Comparison of ENCODE assay signal across 8 cellular contexts in the genomic region with DNA sequence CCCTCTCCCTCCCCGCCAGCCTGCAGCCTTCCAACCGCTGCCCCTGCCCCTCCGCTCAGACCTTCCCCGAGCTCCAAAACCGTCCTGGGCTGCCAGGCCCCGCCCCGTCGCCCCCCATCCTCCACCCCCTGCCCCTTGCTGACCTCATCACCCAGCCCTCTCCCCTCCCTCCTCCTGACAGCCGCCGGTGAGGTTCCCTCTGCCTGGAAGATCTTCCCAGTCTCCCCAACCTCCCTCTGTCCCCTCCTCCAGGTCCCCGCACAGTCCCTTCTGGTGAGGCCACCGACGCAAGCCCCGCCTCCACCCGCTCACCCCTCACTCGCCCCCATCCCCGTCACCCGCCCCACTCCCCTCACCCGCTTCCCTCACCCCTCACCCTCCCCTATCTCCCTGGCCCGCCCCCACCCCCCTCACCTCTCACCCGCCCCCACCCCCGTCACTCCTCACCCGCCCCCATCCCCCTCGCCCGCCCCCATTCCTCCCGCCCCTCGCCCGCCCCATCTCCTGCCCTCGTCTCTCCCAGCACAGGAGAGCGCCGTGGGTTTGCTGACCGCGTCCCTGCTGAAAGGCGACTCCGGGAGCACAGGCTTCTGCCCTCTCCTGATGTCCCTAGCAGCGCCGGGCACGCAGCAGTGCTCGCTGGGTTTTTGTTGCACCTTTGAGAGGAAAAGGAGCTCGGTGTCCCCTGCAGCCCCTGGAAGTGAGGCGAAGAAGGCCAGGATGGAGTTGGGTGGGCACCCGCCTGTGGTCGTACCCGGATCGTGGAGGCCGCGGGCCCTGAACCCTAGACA. TPM values are rescaled to one million over a fixed set of nuclear protein-coding genes. Genes with fewer than 3 reads are reported as not detected.
DNase-seq lines count a peak whose midpoint lies in the region; ATAC-seq and FAIRE-seq lines count a peak whose summit lies in the region.

No MANE protein-coding gene starts in this region.

- DNase-seq in NCI-H1417 (lab: John Stamatoyannopoulos, UW), result peak; percentile 19 to 69 (median 60)
- DNase-seq in NCI-H1417 treated with DMSO at 0.1 percent for 48 hours (lab: John Stamatoyannopoulos, UW), result no peak
- DNase-seq in MG63, result peak; percentile 26
- peak; percentile 59 for DNase-seq in activated naive CD4-positive, alpha-beta T cell treated with anti-CD3 and anti-CD28 coated beads, Interleukin-2, amount 10 ng/mL, durations not matched to agents 7 days and 5 days
- peak; percentile 88 for DNase-seq in iPS DF 19.7 (ENCODE audit: low read depth, low spot score)
- no peak for DNase-seq in small intestine

- H3K9me3 Mint-ChIP-seq in activated naive CD4-positive, alpha-beta T cell treated with anti-CD3 and anti-CD28 coated beads, Interleukin-2, amount 10 ng/mL, durations not matched to agents 7 days and 5 days, result no peaks in the 10 kb centered on the region

- no peaks in the 10 kb centered on the region for H3K36me3 Mint-ChIP-seq in activated naive CD4-positive, alpha-beta T cell treated with anti-CD3 and anti-CD28 coated beads, Interleukin-2, amount 10 ng/mL, durations not matched to agents 7 days and 5 days

- no peak overlapping the region for H3K27ac ChIP-seq in small intestine (ENCODE audit: low read depth in 1 of 2, low read length in 1 of 2)

- no peak overlapping the region for H3K27ac Mint-ChIP-seq in activated naive CD4-positive, alpha-beta T cell treated with anti-CD3 and anti-CD28 coated beads, Interleukin-2, amount 10 ng/mL, durations not matched to agents 7 days and 5 days

- WGBS in small intestine, 3 donors, result 2 to 4% (median 2%) methylated on average over 31 to 47 of the region's 47 CpGs

- peak overlapping the region; percentile 70 for H3K4me3 Mint-ChIP-seq in activated naive CD4-positive, alpha-beta T cell treated with anti-CD3 and anti-CD28 coated beads, Interleukin-2, amount 10 ng/mL, durations not matched to agents 7 days and 5 days

- H3K4me3 ChIP-seq in MG63 (peak overlapping the region; percentile 45), small intestine (ENCODE audit: low read depth in 1 of 2, low read length in 2 of 2) (peak overlapping the region; percentile 38 to 57)

- no peaks in the 10 kb centered on the region for H3K9me3 ChIP-seq in MG63
- H3K9me3 ChIP-seq in small intestine (ENCODE audit: control insufficient read depth, low read depth), result no peaks in the 10 kb centered on the region

- no peak for FAIRE-seq in small intestine (lab: Jason Lieb, UNC)

- peaks cover 0 to 2% of the 10 kb centered on the region in 2 donors for H3K4me1 ChIP-seq in small intestine (ENCODE audit: control insufficient read depth in 2 of 2, insufficient read depth in 1 of 2, low read depth in 1 of 2, low read length in 1 of 2)

- peaks cover 10% of the 10 kb centered on the region for H3K4me1 Mint-ChIP-seq in activated naive CD4-positive, alpha-beta T cell treated with anti-CD3 and anti-CD28 coated beads, Interleukin-2, amount 10 ng/mL, durations not matched to agents 7 days and 5 days

- CTCF ChIA-PET in activated naive CD4-positive, alpha-beta T cell treated with anti-CD3 and anti-CD28 coated beads, Interleukin-2, amount 10 ng/mL, durations not matched to agents 7 days and 5 days (lab: Charles Lee), result interaction anchor here (0.7 to 1.0 kb wide), 2 partner anchors 168 to 286 kb away, joined by 3 to 4 read pairs; no protein-coding TSS in a partner anchor

- H3K27me3 ChIP-seq in MG63 (0 out of 2 replicates have a peak, but pooled peaks cover 2% of the 10 kb centered on the region), small intestine (ENCODE audit: control insufficient read depth in 2 of 2, insufficient read depth in 2 of 2, low read length in 2 of 2) (no peaks in the 10 kb centered on the region)

- H3K36me3 ChIP-seq in MG63 (no peaks in the 10 kb centered on the region), small intestine (ENCODE audit: control insufficient read depth in 2 of 2, insufficient read depth in 2 of 2, low read length in 2 of 2) (no peaks in the 10 kb centered on the region)

- peaks cover 86% of the 10 kb centered on the region for H3K27me3 Mint-ChIP-seq in activated naive CD4-positive, alpha-beta T cell treated with anti-CD3 and anti-CD28 coated beads, Interleukin-2, amount 10 ng/mL, durations not matched to agents 7 days and 5 days

- ATAC-seq in GM18502 (IDR thresholded peaks at IDR 0.05; ENCODE audit: poor library complexity, unreplicated experiment) (no peak), GM19463 (IDR thresholded peaks at IDR 0.05; ENCODE audit: unreplicated experiment) (no peak)

RNA-seq across cellular contexts. Expression of a gene that starts 16.4 kb away (rescaled TPM):
- total RNA-seq in MG63 (2014; rRNA removed; shearing (Covaris generic); ENCODE audit: low replicate concordance), result not detected in 2 replicates
- under 1 TPM in 1 of 3 donors, not detected in 2; 0.36 TPM for polyA plus RNA-seq in small intestine

RNA-seq across cellular contexts. Expression of a gene that starts 27.7 kb away (rescaled TPM):
- total RNA-seq in MG63 (2014; rRNA removed; shearing (Covaris generic); ENCODE audit: low replicate concordance), result 64.1 and 85.1 TPM in 2 replicates
- polyA plus RNA-seq in small intestine, result 10 to 100 TPM; 23.0 to 29.0 (median 28.9) TPM

RNA-seq across cellular contexts. Expression of a gene that starts 41.4 kb away (rescaled TPM):
- total RNA-seq in MG63 (2014; rRNA removed; shearing (Covaris generic); ENCODE audit: low replicate concordance), result 17.1 and 20.5 TPM in 2 replicates
- 10 to 100 TPM in 2 of 3 donors, 1 to 10 TPM in 1; 4.5 to 31.6 (median 17.9) TPM for polyA plus RNA-seq in small intestine

Comparison
In these comparisons a context has a peak if more than half of its experiments do, and no peak if none do; other contexts are left out.
1. DNase-seq: peak in NCI-H1417 (3 of 3), MG63 (single experiment), activated naive CD4-positive, alpha-beta T cell treated with anti-CD3 and anti-CD28 coated beads, Interleukin-2, amount 10 ng/mL, durations not matched to agents 7 days and 5 days (single experiment) and iPS DF 19.7 (single experiment); none in NCI-H1417 treated with DMSO at 0.1 percent for 48 hours (single experiment) and small intestine (single experiment).